In the genomic region with DNA sequence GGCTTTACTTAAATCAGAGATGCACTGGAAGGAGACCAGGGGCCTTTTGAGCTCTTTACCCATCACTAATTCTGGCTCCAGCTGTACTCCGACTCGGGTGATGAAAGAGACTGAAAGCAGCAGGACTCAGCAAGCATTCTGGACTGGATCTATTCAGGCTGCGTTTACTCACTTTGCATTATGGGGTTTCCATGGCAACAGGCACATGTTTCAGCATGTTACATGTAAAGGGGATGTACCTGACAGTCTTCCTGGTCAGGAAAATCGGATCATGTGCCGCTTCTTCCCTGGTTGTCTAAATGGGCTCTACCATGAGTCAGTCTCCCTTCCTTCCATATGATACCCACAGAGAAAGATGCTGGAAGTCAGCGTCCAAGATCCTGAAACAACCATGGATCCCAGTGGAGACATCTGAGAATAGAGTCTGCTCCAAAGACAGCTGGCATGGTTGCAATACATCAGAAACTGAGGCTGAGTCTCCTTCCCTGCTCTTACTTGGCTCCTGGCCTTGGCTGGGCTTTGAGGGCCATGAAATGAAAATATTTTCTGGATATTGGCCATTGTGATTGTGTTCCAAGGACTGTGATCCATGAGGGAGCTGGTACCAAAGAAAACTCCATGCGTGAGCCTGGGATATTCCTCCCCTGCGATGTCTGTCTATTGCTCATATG, we compare ENCODE assay signal across 16 cellular contexts.
A peak's percentile ranks its signal among the peaks of the same experiment; 100 is the strongest.
DNase-seq lines count a peak whose midpoint lies in the region; ATAC-seq and TF ChIP-seq lines count a peak whose summit lies in the region.
"Had no signal": no experiment of that assay in that cellular context is flagged by ENCODE, and none has a peak within 500 bp of the region (broad histone marks: within the 10 kb centered on the region; RNA-seq: fewer than 3 reads in every experiment).

No MANE protein-coding gene starts in this region.

- ATAC-seq in foreskin keratinocyte (peak; percentile 96), upper lobe of left lung (ENCODE audit: low FRiP score in 2 of 2) (no peak)
- ATAC-seq: activated naive CD8-positive, alpha-beta T cell treated with anti-CD3 and anti-CD28 coated beads, Interleukin-2, amount 50 U/mL, for 24 hours; stimulated activated naive B cell treated with anti-CD40 and anti-IgM and Interleukin-4, amounts not matched to agents 10 μg/mL and 1 μg/mL and 100 μg/mL, for 72 hours had no signal

- peak; percentile 6 for DNase-seq in NCI-H1436 (lab: John Stamatoyannopoulos, UW)
- no peak for DNase-seq in NCI-H1436 treated with DMSO at 0.1 percent for 48 hours (lab: John Stamatoyannopoulos, UW)
- DNase-seq in RWPE1 (ENCODE audit: low spot score): peak; percentile 82
- peak; percentile 97 to 99 for DNase-seq in foreskin keratinocyte
- peak; percentile 43 for DNase-seq in skeletal muscle cell (ENCODE audit: low read depth)
- DNase-seq in NOMO-1 treated with dmso at 0.1 percent for 144 hours (lab: John Stamatoyannopoulos, UW; ENCODE audit: unreplicated experiment): no peak
- no peak for DNase-seq in midbrain (lab: John Stamatoyannopoulos, UW)
- DNase-seq in upper lobe of left lung: no peak
- DNase-seq: activated CD4-positive, alpha-beta memory T cell treated with anti-CD3 and anti-CD28 coated beads, Interleukin-2, amount 10 ng/mL, durations not matched to agents 7 days and 5 days; activated naive CD8-positive, alpha-beta T cell treated with anti-CD3 and anti-CD28 coated beads, Interleukin-2, amount 50 U/mL, for 24 hours; central memory CD4-positive, alpha-beta T cell; NCI-H226; spleen; stimulated activated naive B cell treated with anti-CD40 and anti-IgM and Interleukin-4, amounts not matched to agents 10 μg/mL and 1 μg/mL and 100 μg/mL, for 72 hours; trophoblast cell had no signal

- H3K36me3 ChIP-seq in upper lobe of left lung: no peaks in the 10 kb centered on the region
- H3K36me3 ChIP-seq: spleen had no signal

- H3K4me3 ChIP-seq in skeletal muscle cell (ENCODE audit: low read depth, low read length) (no peak overlapping the region), upper lobe of left lung (no peak overlapping the region)
- H3K4me3 ChIP-seq: spleen had no signal

- H3K9me3 ChIP-seq in upper lobe of left lung: no peaks in the 10 kb centered on the region
- H3K9me3 ChIP-seq: spleen had no signal

- WGBS in upper lobe of left lung, 2 donors: 84 to 90% methylated on average over 8 of the region's 8 CpGs

- no peak for TF ChIP-seq CTCF in RWPE1 (conservative IDR thresholded peaks at IDR 0.05; ENCODE audit: low read depth)
- TF ChIP-seq CTCF in foreskin keratinocyte (conservative IDR thresholded peaks at IDR 0.05): no peak
- no peak for TF ChIP-seq CTCF in upper lobe of left lung (IDR thresholded peaks at IDR 0.05)

- no peak for TF ChIP-seq EP300 in upper lobe of left lung (IDR thresholded peaks at IDR 0.05)

- CTCF ChIA-PET in RWPE1 (lab: Yijun Ruan, JAX): interaction anchor here (0.6 to 1.4 kb wide), 4 partner anchors 14 to 212 kb away, joined by 3 to 5 read pairs (median 4); no protein-coding TSS in a partner anchor

- peaks cover 10% of the 10 kb centered on the region for H3K4me1 ChIP-seq in foreskin keratinocyte
- no peaks in the 10 kb centered on the region for H3K4me1 ChIP-seq in upper lobe of left lung

- TF ChIP-seq POLR2A in upper lobe of left lung (IDR thresholded peaks at IDR 0.05): no peak

- H3K27ac ChIP-seq in RWPE1 (no peak overlapping the region), foreskin keratinocyte (no peak overlapping the region), upper lobe of left lung (no peak overlapping the region)
- H3K27ac ChIP-seq: spleen, VCaP had no signal

- no peaks in the 10 kb centered on the region for H3K27me3 ChIP-seq in foreskin keratinocyte
- H3K27me3 ChIP-seq in upper lobe of left lung: no peaks in the 10 kb centered on the region
- H3K27me3 ChIP-seq: spleen had no signal

- POLR2A ChIA-PET in RWPE1 (lab: Yijun Ruan, JAX; ENCODE audit: low non-redundant PET): interaction anchor here (0.6 kb wide), 1 partner anchor 11 kb away, joined by 11 read pairs; no protein-coding TSS in a partner anchor

Comparison
In these comparisons a context has a peak if more than half of its experiments do, and no peak if none do; other contexts are left out.
1. DNase-seq: peak in NCI-H1436 (single experiment), RWPE1 (single experiment), foreskin keratinocyte (2 of 2) and skeletal muscle cell (single experiment); none in NCI-H1436 treated with DMSO at 0.1 percent for 48 hours (single experiment), NOMO-1 treated with dmso at 0.1 percent for 144 hours (single experiment), midbrain (single experiment) and upper lobe of left lung (0 of 2).